Comparison of ENCODE assay signal across 1 cellular context in genomic region chr6:71197770-71198169, GRCh38.
TF ChIP-seq lines count a peak whose summit lies in the region.

No MANE protein-coding gene starts in this region.

TF ChIP-seq in WTC11, 78 proteins besides CTCF, POLR2A, EP300 and RAD21 (continued from another document):
- TF ChIP-seq CREM (CRISPR knock-in tag; IDR thresholded peaks at IDR 0.05) (no peak), CBFB (CRISPR knock-in tag; IDR thresholded peaks at IDR 0.05; ENCODE audit: low read depth) (no peak), ZNF396 (CRISPR knock-in tag; IDR thresholded peaks at IDR 0.05; ENCODE audit: borderline replicate concordance) (no peak), NFYB (CRISPR knock-in tag; conservative IDR thresholded peaks at IDR 0.05; ENCODE audit: low read depth) (no peak), IRF1 (CRISPR knock-in tag; IDR thresholded peaks at IDR 0.05) (no peak), ATF1 (CRISPR knock-in tag; IDR thresholded peaks at IDR 0.05) (no peak), ZBTB43 (CRISPR knock-in tag; IDR thresholded peaks at IDR 0.05) (no peak), PREB (CRISPR knock-in tag; IDR thresholded peaks at IDR 0.05; ENCODE audit: borderline replicate concordance) (no peak), NR2C2 (CRISPR knock-in tag; IDR thresholded peaks at IDR 0.05) (no peak), JUN (CRISPR knock-in tag; IDR thresholded peaks at IDR 0.05) (no peak), ESRRA (CRISPR knock-in tag; IDR thresholded peaks at IDR 0.05; ENCODE audit: borderline replicate concordance) (no peak)
- TF ChIP-seq, protein P1, sequence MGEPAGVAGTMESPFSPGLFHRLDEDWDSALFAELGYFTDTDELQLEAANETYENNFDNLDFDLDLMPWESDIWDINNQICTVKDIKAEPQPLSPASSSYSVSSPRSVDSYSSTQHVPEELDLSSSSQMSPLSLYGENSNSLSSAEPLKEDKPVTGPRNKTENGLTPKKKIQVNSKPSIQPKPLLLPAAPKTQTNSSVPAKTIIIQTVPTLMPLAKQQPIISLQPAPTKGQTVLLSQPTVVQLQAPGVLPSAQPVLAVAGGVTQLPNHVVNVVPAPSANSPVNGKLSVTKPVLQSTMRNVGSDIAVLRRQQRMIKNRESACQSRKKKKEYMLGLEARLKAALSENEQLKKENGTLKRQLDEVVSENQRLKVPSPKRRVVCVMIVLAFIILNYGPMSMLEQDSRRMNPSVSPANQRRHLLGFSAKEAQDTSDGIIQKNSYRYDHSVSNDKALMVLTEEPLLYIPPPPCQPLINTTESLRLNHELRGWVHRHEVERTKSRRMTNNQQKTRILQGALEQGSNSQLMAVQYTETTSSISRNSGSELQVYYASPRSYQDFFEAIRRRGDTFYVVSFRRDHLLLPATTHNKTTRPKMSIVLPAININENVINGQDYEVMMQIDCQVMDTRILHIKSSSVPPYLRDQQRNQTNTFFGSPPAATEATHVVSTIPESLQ (CRISPR knock-in tag; IDR thresholded peaks at IDR 0.05): no peak
- TF ChIP-seq, protein P2, sequence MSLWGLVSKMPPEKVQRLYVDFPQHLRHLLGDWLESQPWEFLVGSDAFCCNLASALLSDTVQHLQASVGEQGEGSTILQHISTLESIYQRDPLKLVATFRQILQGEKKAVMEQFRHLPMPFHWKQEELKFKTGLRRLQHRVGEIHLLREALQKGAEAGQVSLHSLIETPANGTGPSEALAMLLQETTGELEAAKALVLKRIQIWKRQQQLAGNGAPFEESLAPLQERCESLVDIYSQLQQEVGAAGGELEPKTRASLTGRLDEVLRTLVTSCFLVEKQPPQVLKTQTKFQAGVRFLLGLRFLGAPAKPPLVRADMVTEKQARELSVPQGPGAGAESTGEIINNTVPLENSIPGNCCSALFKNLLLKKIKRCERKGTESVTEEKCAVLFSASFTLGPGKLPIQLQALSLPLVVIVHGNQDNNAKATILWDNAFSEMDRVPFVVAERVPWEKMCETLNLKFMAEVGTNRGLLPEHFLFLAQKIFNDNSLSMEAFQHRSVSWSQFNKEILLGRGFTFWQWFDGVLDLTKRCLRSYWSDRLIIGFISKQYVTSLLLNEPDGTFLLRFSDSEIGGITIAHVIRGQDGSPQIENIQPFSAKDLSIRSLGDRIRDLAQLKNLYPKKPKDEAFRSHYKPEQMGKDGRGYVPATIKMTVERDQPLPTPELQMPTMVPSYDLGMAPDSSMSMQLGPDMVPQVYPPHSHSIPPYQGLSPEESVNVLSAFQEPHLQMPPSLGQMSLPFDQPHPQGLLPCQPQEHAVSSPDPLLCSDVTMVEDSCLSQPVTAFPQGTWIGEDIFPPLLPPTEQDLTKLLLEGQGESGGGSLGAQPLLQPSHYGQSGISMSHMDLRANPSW (CRISPR knock-in tag; conservative IDR thresholded peaks at IDR 0.05; ENCODE audit: low read depth): no peak
